In the genomic region with DNA sequence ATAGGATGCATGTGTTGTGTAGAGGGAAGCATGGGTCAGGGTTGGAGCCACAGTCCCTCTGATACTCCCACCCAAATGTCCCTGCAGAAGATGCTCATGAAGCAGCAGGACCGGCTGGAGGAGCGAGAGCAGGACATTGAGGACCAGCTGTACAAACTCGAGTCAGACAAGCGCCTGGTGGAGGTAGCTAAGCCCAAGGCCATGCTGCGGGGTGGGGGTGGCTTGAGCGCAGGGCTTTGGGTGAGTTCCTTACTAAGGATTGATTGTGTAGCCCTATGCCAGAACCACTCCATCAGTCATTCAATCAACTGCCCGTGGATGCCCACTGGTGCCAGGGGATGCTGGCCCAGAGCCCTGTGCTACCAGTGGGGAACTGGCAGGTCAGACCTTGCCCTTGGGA, we compare ENCODE assay signal across 22 cellular contexts. TPM values are rescaled to one million over a fixed set of nuclear protein-coding genes. Genes with fewer than 3 reads are reported as not detected.
DNase-seq lines count a peak whose midpoint lies in the region; ATAC-seq and TF ChIP-seq lines count a peak whose summit lies in the region.
"Had no signal": no experiment of that assay in that cellular context is flagged by ENCODE, and none has a peak within 500 bp of the region (broad histone marks: within the 10 kb centered on the region; RNA-seq: fewer than 3 reads in every experiment).

No MANE protein-coding gene starts in this region.

- H3K4me3 Mint-ChIP-seq in T-helper 2 cell treated with Interferon-gamma antibody and Interleukin-4, amounts not matched to agents 5 μg/mL and 100 μg/mL, for 36 hours = no peak overlapping the region
- H3K4me3 Mint-ChIP-seq in CD4-positive, alpha-beta T cell = no peak overlapping the region
- H3K4me3 Mint-ChIP-seq in natural killer cell = no peak overlapping the region
- H3K4me3 Mint-ChIP-seq: activated B cell treated with CpG ODN at 0.5 μM for 24 hours had no signal

- H3K27me3 ChIP-seq in CD4-positive, alpha-beta T cell (ENCODE audit: control insufficient read depth, insufficient read depth, low read length) = no peaks in the 10 kb centered on the region
- H3K27me3 ChIP-seq in body of pancreas = no peaks in the 10 kb centered on the region
- no peaks in the 10 kb centered on the region for H3K27me3 ChIP-seq in MM.1S (replicated peaks; ENCODE audit: insufficient read depth, low read length)
- H3K27me3 ChIP-seq: left lung, spleen, tibial artery had no signal

- peaks cover 89% of the 10 kb centered on the region for H3K4me1 ChIP-seq in body of pancreas
- peaks cover 27% of the 10 kb centered on the region for H3K4me1 ChIP-seq in MM.1S (ENCODE audit: low read length)

- H3K79me2 ChIP-seq in MM.1S (ENCODE audit: low read length) = peaks cover 71% of the 10 kb centered on the region

- peaks cover 0 to 13% of the 10 kb centered on the region in 2 donors for H3K36me3 ChIP-seq in body of pancreas (replicated peaks in 1 of 2; ENCODE audit: insufficient read depth in 1 of 2, low read depth in 2 of 2)
- no peaks in the 10 kb centered on the region for H3K36me3 ChIP-seq in MM.1S (replicated peaks; ENCODE audit: insufficient read depth, low read length)

- H4K20me1 ChIP-seq in MM.1S (ENCODE audit: insufficient read depth, low read length) = peaks cover 17% of the 10 kb centered on the region

- no peak for TF ChIP-seq POLR2A in body of pancreas (IDR thresholded peaks at IDR 0.05)

- H3K4me3 ChIP-seq in body of pancreas (no peak overlapping the region), MM.1S (ENCODE audit: low read length) (no peak overlapping the region)
- H3K4me3 ChIP-seq: left lung, mucosa of descending colon, spleen, tibial artery had no signal

- H3K27ac Mint-ChIP-seq in T-helper 2 cell treated with Interferon-gamma antibody and Interleukin-4, amounts not matched to agents 5 μg/mL and 100 μg/mL, for 36 hours = peak overlapping the region; percentile 26
- peak overlapping the region; percentile 97 for H3K27ac Mint-ChIP-seq in CD4-positive, alpha-beta T cell
- H3K27ac Mint-ChIP-seq in natural killer cell = peak overlapping the region; percentile 99

- H3K9ac ChIP-seq in MM.1S (ENCODE audit: low read length) = no peak overlapping the region
- H3K9ac ChIP-seq: SK-N-SH had no signal

- no peak for ATAC-seq in CD4-positive, alpha-beta T cell (ENCODE audit: poor library complexity)
- no peak for ATAC-seq in body of pancreas
- ATAC-seq in natural killer cell = no peak
- ATAC-seq: left lung, mucosa of descending colon had no signal

- no peak for TF ChIP-seq CTCF in CD4-positive, alpha-beta T cell (IDR thresholded peaks at IDR 0.05)
- TF ChIP-seq CTCF in body of pancreas (IDR thresholded peaks at IDR 0.05) = no peak
- no peak for TF ChIP-seq CTCF in natural killer cell (IDR thresholded peaks at IDR 0.05)
- TF ChIP-seq CTCF in MM.1S (IDR thresholded peaks at IDR 0.05; ENCODE audit: low read length) = no peak

- peaks cover 47% of the 10 kb centered on the region for H3K36me3 Mint-ChIP-seq in T-helper 2 cell treated with Interferon-gamma antibody and Interleukin-4, amounts not matched to agents 5 μg/mL and 100 μg/mL, for 36 hours (ENCODE audit: low read depth)
- peaks cover 71% of the 10 kb centered on the region for H3K36me3 Mint-ChIP-seq in CD4-positive, alpha-beta T cell (ENCODE audit: low read depth)
- H3K36me3 Mint-ChIP-seq in natural killer cell = no peaks in the 10 kb centered on the region

- CTCF ChIA-PET in CD4-positive, alpha-beta T cell (lab: Charles Lee) = no interaction called here

- H2AFZ ChIP-seq in MM.1S (ENCODE audit: low read length) = no peak overlapping the region

- no peaks in the 10 kb centered on the region for H3K27me3 Mint-ChIP-seq in T-helper 2 cell treated with Interferon-gamma antibody and Interleukin-4, amounts not matched to agents 5 μg/mL and 100 μg/mL, for 36 hours (ENCODE audit: low read depth)
- H3K27me3 Mint-ChIP-seq in CD4-positive, alpha-beta T cell = no peaks in the 10 kb centered on the region
- H3K27me3 Mint-ChIP-seq in natural killer cell (ENCODE audit: low read depth in 2 of 2) = no peaks in the 10 kb centered on the region
- H3K27me3 Mint-ChIP-seq: activated B cell treated with CpG ODN at 0.5 μM for 24 hours had no signal

- H3K9me2 ChIP-seq in MM.1S (replicated peaks; ENCODE audit: insufficient read depth, low read length) = no peaks in the 10 kb centered on the region
- H3K9me2 ChIP-seq: SK-N-SH had no signal

- H3K9me3 ChIP-seq in CD4-positive, alpha-beta T cell (ENCODE audit: control insufficient read depth, low read length) = no peaks in the 10 kb centered on the region
- H3K9me3 ChIP-seq in body of pancreas = no peaks in the 10 kb centered on the region
- H3K9me3 ChIP-seq in MM.1S (replicated peaks; ENCODE audit: insufficient read depth, low read length) = no peaks in the 10 kb centered on the region
- H3K9me3 ChIP-seq: left lung, mucosa of descending colon, SK-N-SH, spleen, tibial artery had no signal

- POLR2A ChIA-PET in CD4-positive, alpha-beta T cell (lab: Charles Lee) = interaction anchor here (1.3 kb wide), 1 partner anchor 10 kb away, joined by 10 read pairs; a partner anchor contains a TSS

- H3K27ac ChIP-seq in CD4-positive, alpha-beta T cell (ENCODE audit: low read depth, low read length) = no peak overlapping the region
- H3K27ac ChIP-seq in body of pancreas (peak overlapping the region in 3 of 4 donors; percentile 19 to 95 (median 24)), MM.1S (ENCODE audit: low read length) (no peak overlapping the region)
- H3K27ac ChIP-seq: 22Rv1, tibial artery had no signal

- H3F3A ChIP-seq in MM.1S (ENCODE audit: insufficient read depth, low read length) = peaks cover 16% of the 10 kb centered on the region; the same call in 1 of the 2 replicates

- 24 to 32% methylated on average over 3 to 7 of the region's 7 CpGs for whole genome bisulfite sequencing in body of pancreas, 2 donors

- H3K4me2 ChIP-seq in MM.1S (ENCODE audit: low read depth, low read length) = no peak overlapping the region
- H3K4me2 ChIP-seq: SK-N-SH had no signal

- H3K4me1 Mint-ChIP-seq in T-helper 2 cell treated with Interferon-gamma antibody and Interleukin-4, amounts not matched to agents 5 μg/mL and 100 μg/mL, for 36 hours (ENCODE audit: low read depth) = peaks cover 51% of the 10 kb centered on the region
- H3K4me1 Mint-ChIP-seq in CD4-positive, alpha-beta T cell (ENCODE audit: low read depth) = peaks cover 65% of the 10 kb centered on the region
- peaks cover 56 to 70% of the 10 kb centered on the region in 2 donors for H3K4me1 Mint-ChIP-seq in natural killer cell

- no peaks in the 10 kb centered on the region for H3K9me3 Mint-ChIP-seq in T-helper 2 cell treated with Interferon-gamma antibody and Interleukin-4, amounts not matched to agents 5 μg/mL and 100 μg/mL, for 36 hours
- no peaks in the 10 kb centered on the region for H3K9me3 Mint-ChIP-seq in CD4-positive, alpha-beta T cell
- no peaks in the 10 kb centered on the region for H3K9me3 Mint-ChIP-seq in natural killer cell
- H3K9me3 Mint-ChIP-seq: activated B cell treated with CpG ODN at 0.5 μM for 24 hours had no signal

- intact Hi-C loops in CD4-positive, alpha-beta T cell (cut with DNase I, micrococcal nuclease) = no loop called here
- intact Hi-C loops in body of pancreas (cut with DNase I) (no loop called here), natural killer cell (cut with micrococcal nuclease) (no loop called here)

- no peak for DNase-seq in T-helper 2 cell treated with Interferon-gamma antibody and Interleukin-4, amounts not matched to agents 5 μg/mL and 100 μg/mL, for 36 hours (ENCODE audit: low spot score)
- DNase-seq in T-helper 2 cell (no peak), body of pancreas (peak; percentile 37 to 76 (median 64)), natural killer cell (no peak), NCI-H748 treated with DMSO at 0.1 percent for 48 hours (lab: John Stamatoyannopoulos, UW) (no peak), MM.1S (no peak), NCI-H1417 (lab: John Stamatoyannopoulos, UW) (no peak)
- no peak for DNase-seq in CD4-positive, alpha-beta T cell
- DNase-seq: activated B cell treated with CpG ODN at 0.5 μM for 24 hours; DMS53; HCEC 1CT; head of caudate nucleus; NCI-H524 treated with DMSO at 0.1 percent for 48 hours; SK-N-SH; spleen; stimulated activated CD4-positive, alpha-beta T cell treated with anti-CD3 and anti-CD28 coated beads, Interleukin-4, amount 100 ng/mL, for 1 hour; stimulated activated naive CD4-positive, alpha-beta T cell treated with Interleukin-2 at 50 U/mL for 16 hours; T1000; tibial artery had no signal

RNA-seq across cellular contexts. Expression of a gene that starts 10.3 kb away (rescaled TPM):
- 10 to 100 TPM; 80.9 to 81.6 TPM for total RNA-seq in CD4-positive, alpha-beta T cell
- total RNA-seq in body of pancreas (100 to 1,000 TPM; 121 to 156 TPM), natural killer cell (10 to 100 TPM; 81.9 to 87.8 (median 86.2) TPM)

RNA-seq across cellular contexts. Expression of a gene that starts 59.6 kb away (rescaled TPM):
- total RNA-seq in CD4-positive, alpha-beta T cell = 1 to 10 TPM in 1 of 2 experiments, under 1 TPM in 1; 0.99 to 1.3 TPM
- total RNA-seq in body of pancreas (1 to 10 TPM; 1.8 to 4.0 TPM), natural killer cell (1 to 10 TPM; 1.4 to 1.7 (median 1.5) TPM)

RNA-seq across cellular contexts. Expression of a gene that starts 59.9 kb away (rescaled TPM):
- 1 to 10 TPM; 6.4 to 7.6 TPM for total RNA-seq in CD4-positive, alpha-beta T cell
- 1 to 10 TPM; 2.1 to 7.3 TPM for total RNA-seq in body of pancreas
- total RNA-seq in natural killer cell = 1 to 10 TPM; 4.8 to 8.0 (median 5.1) TPM

Comparison
In these comparisons a context has a peak if more than half of its experiments do, and no peak if none do; other contexts are left out.
1. DNase-seq: peak in body of pancreas (4 of 4); none in T-helper 2 cell treated with Interferon-gamma antibody and Interleukin-4, amounts not matched to agents 5 μg/mL and 100 μg/mL, for 36 hours (single experiment), T-helper 2 cell (0 of 5), CD4-positive, alpha-beta T cell (0 of 10), natural killer cell (single experiment), NCI-H748 treated with DMSO at 0.1 percent for 48 hours (single experiment), MM.1S (single experiment) and NCI-H1417 (0 of 3).
2. H3K27ac Mint-ChIP-seq: peak in every context shown above with its lines; median percentile 99 in natural killer cell; 97 in CD4-positive, alpha-beta T cell; 26 in T-helper 2 cell treated with Interferon-gamma antibody and Interleukin-4, amounts not matched to agents 5 μg/mL and 100 μg/mL, for 36 hours.
3. H3K27ac ChIP-seq: peak in body of pancreas (3 of 4); none in CD4-positive, alpha-beta T cell (single experiment) and MM.1S (single experiment).